In genomic region chr1:21963477-21964217, GRCh38 we compare ENCODE assay signal across 8 cellular contexts. TPM values are rescaled to one million over a fixed set of nuclear protein-coding genes. Genes with fewer than 3 reads are reported as not detected.
DNase-seq lines count a peak whose midpoint lies in the region; ATAC-seq and TF ChIP-seq lines count a peak whose summit lies in the region.

No MANE protein-coding gene starts in this region.

- H2AFZ ChIP-seq in PC-9: no peak overlapping the region

- WGBS in HUES64: 26% methylated on average over 11 of the region's 11 CpGs

- H4K20me1 ChIP-seq in PC-9 (ENCODE audit: insufficient read depth): no peaks in the 10 kb centered on the region

- peak; percentile 47 for DNase-seq in DMS79 (lab: John Stamatoyannopoulos, UW)
- DNase-seq in PC-9: peak; percentile 50 to 82
- DNase-seq in activated T-cell treated with anti-CD3 and anti-CD28 coated beads, Interleukin-2, amount 50 U/mL, for 48 hours: peak; percentile 91 to 95
- DNase-seq in fibroblast of the aortic adventitia (ENCODE audit: low read depth): peak; percentile 68
- peak; percentile 87 for DNase-seq in superior temporal gyrus (ENCODE audit: extremely low spot score)

- POLR2A ChIA-PET in PC-9 (lab: Charles Lee; ENCODE audit: unreplicated experiment): no interaction called here

- peaks cover 5% of the 10 kb centered on the region; the same call in 1 of the 2 replicates for H3K4me1 ChIP-seq in HUES64 (ENCODE audit: insufficient read depth, low read length)
- peaks cover 9% of the 10 kb centered on the region; the same call in 1 of the 2 replicates for H3K4me1 ChIP-seq in PC-9 (replicated peaks; ENCODE audit: insufficient read depth)
- no peaks in the 10 kb centered on the region for H3K4me1 ChIP-seq in neutrophil (ENCODE audit: control insufficient read depth in 1 of 2, insufficient read depth in 1 of 2, low read depth in 1 of 2, low read length in 1 of 2)

- BruUV-seq in PC-9 (replicated peaks; lab: Mats Ljungman, UMichigan): no TSS peak

- no peaks in the 10 kb centered on the region for H3K9me2 ChIP-seq in PC-9 (ENCODE audit: insufficient read depth)

- no peak overlapping the region for H3K4me2 ChIP-seq in PC-9

- TF ChIP-seq CTCF in PC-9 (conservative IDR thresholded peaks at IDR 0.05): peak; percentile 86
- TF ChIP-seq CTCF in fibroblast of the aortic adventitia (IDR thresholded peaks at IDR 0.05; ENCODE audit: insufficient read depth, low read length): peak; percentile 90
- peak; percentile 88 for TF ChIP-seq CTCF in neutrophil (IDR thresholded peaks at IDR 0.05)

- H3K27me3 ChIP-seq in HUES64 (ENCODE audit: insufficient read depth, low read length) (no peaks in the 10 kb centered on the region), PC-9 (ENCODE audit: insufficient read depth, low read depth) (no peaks in the 10 kb centered on the region), neutrophil (no peaks in the 10 kb centered on the region)

- H3F3A ChIP-seq in PC-9 (ENCODE audit: insufficient read depth, low read depth): no peaks in the 10 kb centered on the region; the same call in 1 of the 2 replicates

- H3K4me3 ChIP-seq in HUES64 (ENCODE audit: low read length): no peak overlapping the region
- H3K4me3 ChIP-seq in PC-9: no peak overlapping the region
- no peak overlapping the region for H3K4me3 ChIP-seq in fibroblast of the aortic adventitia (ENCODE audit: low read depth, low read length)
- no peak overlapping the region for H3K4me3 ChIP-seq in neutrophil (ENCODE audit: low read depth in 1 of 2, low read length in 1 of 2)

- CTCF ChIA-PET in PC-9 (lab: Charles Lee): no interaction called here

- H3K27ac ChIP-seq in HUES64 (ENCODE audit: low read depth, low read length): no peak overlapping the region
- H3K27ac ChIP-seq in PC-9: no peak overlapping the region
- no peak overlapping the region for H3K27ac ChIP-seq in neutrophil

- no peak for ATAC-seq in GM21515 (IDR thresholded peaks at IDR 0.05; ENCODE audit: unreplicated experiment)

- H3K36me3 ChIP-seq in HUES64 (ENCODE audit: insufficient read depth, low read length) (no peaks in the 10 kb centered on the region), PC-9 (ENCODE audit: low read depth) (no peaks in the 10 kb centered on the region), neutrophil (no peaks in the 10 kb centered on the region)

- H3K9ac ChIP-seq in HUES64 (ENCODE audit: low read depth, low read length): peak overlapping the region; percentile 26; the same call in 1 of the 2 replicates

- H3K79me2 ChIP-seq in PC-9 (ENCODE audit: low read depth): no peaks in the 10 kb centered on the region

- H3K9me3 ChIP-seq in HUES64 (ENCODE audit: insufficient read depth, low read depth, low read length) (no peaks in the 10 kb centered on the region), PC-9 (ENCODE audit: insufficient read depth, low read depth) (no peaks in the 10 kb centered on the region), neutrophil (no peaks in the 10 kb centered on the region)

- intact Hi-C loops in PC-9 (cut with micrococcal nuclease; ENCODE audit: unreplicated experiment): loop anchor here (5.0 to 10.0 kb wide), 2 partner anchors 61 to 181 kb away; partner anchors contain the start of gene USP48

RNA-seq across cellular contexts. Expression of gene CELA3B, which starts 13.2 kb away (rescaled TPM):
- not detected for polyA plus RNA-seq in HUES64 (2013, experiment 1 of 2)
- polyA plus RNA-seq in HUES64 (2013, experiment 2 of 2): not detected
- total RNA-seq in PC-9 (2021) (not detected in 2 replicates), fibroblast of the aortic adventitia (ENCODE audit: low replicate concordance) (not detected in 2 replicates)

RNA-seq across cellular contexts. Expression of gene HSPG2, which starts 26.5 kb away (rescaled TPM):
- 21.9 TPM for polyA plus RNA-seq in HUES64 (2013, experiment 1 of 2)
- 31.5 TPM for polyA plus RNA-seq in HUES64 (2013, experiment 2 of 2)
- total RNA-seq in PC-9 (2021) (126 and 157 TPM in 2 replicates), fibroblast of the aortic adventitia (ENCODE audit: low replicate concordance) (164 and 367 TPM in 2 replicates)

RNA-seq across cellular contexts. Expression of gene CELA3A, which starts 37.8 kb away (rescaled TPM):
- not detected for polyA plus RNA-seq in HUES64 (2013, experiment 1 of 2)
- not detected for polyA plus RNA-seq in HUES64 (2013, experiment 2 of 2)
- total RNA-seq in PC-9 (2021): not detected in 2 replicates
- total RNA-seq in fibroblast of the aortic adventitia (ENCODE audit: low replicate concordance): not detected in 2 replicates
